In genomic region chr11:19829109-19829790, GRCh38 we compare ENCODE assay signal across 17 cellular contexts.
A peak's percentile ranks its signal among the peaks of the same experiment; 100 is the strongest.
DNase-seq lines count a peak whose midpoint lies in the region; ATAC-seq and TF ChIP-seq lines count a peak whose summit lies in the region.
"Had no signal": no experiment of that assay in that cellular context is flagged by ENCODE, and none has a peak within 500 bp of the region (broad histone marks: within the 10 kb centered on the region; RNA-seq: fewer than 3 reads in every experiment).

No MANE protein-coding gene starts in this region.

- ATAC-seq in upper lobe of right lung (peak; percentile 52), natural killer cell (no peak)
- ATAC-seq: activated CD4-positive, CD25-positive, alpha-beta regulatory T cell treated with anti-CD3 and anti-CD28 coated beads, Interleukin-2, amount 50 U/mL, for 24 hours; Panc1; T-cell had no signal

- H3K4me2 ChIP-seq in hepatocyte, result no peak overlapping the region

- H3K36me3 ChIP-seq in hepatocyte (replicated peaks; ENCODE audit: insufficient read depth, low read depth) (no peaks in the 10 kb centered on the region), upper lobe of right lung (peaks cover 3% of the 10 kb centered on the region)

- intact Hi-C loops in upper lobe of right lung (cut with DNase I) (no loop called here), natural killer cell (cut with micrococcal nuclease) (no loop called here)

- H3K4me3 Mint-ChIP-seq in natural killer cell, result no peak overlapping the region
- H3K4me3 Mint-ChIP-seq: CD4-positive, alpha-beta T cell; memory B cell; T-cell had no signal

- peaks cover 0 to 8% of the 10 kb centered on the region in 2 donors for H3K27me3 Mint-ChIP-seq in natural killer cell (ENCODE audit: low read depth in 2 of 2)
- H3K27me3 Mint-ChIP-seq: CD4-positive, alpha-beta T cell had no signal

- H3K4me1 ChIP-seq in hepatocyte (ENCODE audit: insufficient read depth), result peaks cover 21% of the 10 kb centered on the region
- no peaks in the 10 kb centered on the region for H3K4me1 ChIP-seq in upper lobe of right lung
- H3K4me1 ChIP-seq: spleen had no signal

- H3K9me2 ChIP-seq in hepatocyte (replicated peaks; ENCODE audit: insufficient read depth), result no peaks in the 10 kb centered on the region

- 26% methylated on average over 6 of the region's 6 CpGs for whole genome bisulfite sequencing in hepatocyte (ENCODE audit: low lambda C conversion rate, missing lambda C conversion rate)

- H3K27ac ChIP-seq in RWPE1 (no peak overlapping the region), hepatocyte (peak overlapping the region; percentile 31), upper lobe of right lung (no peak overlapping the region)
- H3K27ac ChIP-seq: esophagus muscularis mucosa, GM23248, spleen had no signal

- no peaks in the 10 kb centered on the region for H3K9me3 ChIP-seq in hepatocyte (ENCODE audit: low read depth)
- no peaks in the 10 kb centered on the region for H3K9me3 ChIP-seq in upper lobe of right lung

- peaks cover 3% of the 10 kb centered on the region for H4K20me1 ChIP-seq in hepatocyte (ENCODE audit: insufficient read depth, poor library complexity, severe bottlenecking)

- POLR2A ChIA-PET in RWPE1 (lab: Yijun Ruan, JAX; ENCODE audit: low non-redundant PET), result no interaction called here

- no peak overlapping the region for H2AFZ ChIP-seq in hepatocyte
- H2AFZ ChIP-seq: GM23248 had no signal

- TF ChIP-seq CTCF in RWPE1 (conservative IDR thresholded peaks at IDR 0.05; ENCODE audit: low read depth) (no peak), hepatocyte (IDR thresholded peaks at IDR 0.05; ENCODE audit: poor library complexity) (no peak), upper lobe of right lung (IDR thresholded peaks at IDR 0.05) (no peak), natural killer cell (IDR thresholded peaks at IDR 0.05) (no peak)

- DNase-seq in NCI-H748 (lab: John Stamatoyannopoulos, UW; ENCODE audit: unreplicated experiment) (peak; percentile 9), NCI-H748 treated with DMSO at 0.1 percent for 48 hours (lab: John Stamatoyannopoulos, UW) (no peak), RWPE1 (ENCODE audit: low spot score) (peak; percentile 31), hepatocyte (ENCODE audit: low spot score) (peak; percentile 25), upper lobe of right lung (no peak), SW 1271 (lab: John Stamatoyannopoulos, UW) (no peak), NCI-H1092 treated with DMSO at 0.1 percent for 48 hours (lab: John Stamatoyannopoulos, UW) (no peak), natural killer cell (no peak)
- DNase-seq: activated T-cell treated with anti-CD3 and anti-CD28 coated beads for 4 hours; CD4-positive, alpha-beta T cell; GM23248; spleen; T-cell had no signal

- H3K4me3 ChIP-seq in hepatocyte (no peak overlapping the region), upper lobe of right lung (no peak overlapping the region)
- H3K4me3 ChIP-seq: esophagus muscularis mucosa, GM23248, spleen had no signal

- CTCF ChIA-PET in RWPE1 (lab: Yijun Ruan, JAX), result no interaction called here

- H3K27ac Mint-ChIP-seq in natural killer cell, result no peak overlapping the region
- H3K27ac Mint-ChIP-seq: CD4-positive, alpha-beta T cell; memory B cell; T-cell had no signal

- no peaks in the 10 kb centered on the region for H3K4me1 Mint-ChIP-seq in natural killer cell
- H3K4me1 Mint-ChIP-seq: memory B cell, T-cell had no signal

- peaks cover 48% of the 10 kb centered on the region for H3K79me2 ChIP-seq in hepatocyte

- H3K9me3 Mint-ChIP-seq in natural killer cell, result no peaks in the 10 kb centered on the region
- H3K9me3 Mint-ChIP-seq: CD4-positive, alpha-beta T cell had no signal

- no peaks in the 10 kb centered on the region for H3K27me3 ChIP-seq in hepatocyte
- H3K27me3 ChIP-seq in upper lobe of right lung, result no peaks in the 10 kb centered on the region
- H3K27me3 ChIP-seq: esophagus muscularis mucosa, spleen had no signal

- H3K36me3 Mint-ChIP-seq in natural killer cell, result no peaks in the 10 kb centered on the region
- H3K36me3 Mint-ChIP-seq: memory B cell, T-cell had no signal

Comparison
In these comparisons a context has a peak if more than half of its experiments do, and no peak if none do; other contexts are left out.
1. DNase-seq: peak in NCI-H748 (single experiment), RWPE1 (single experiment) and hepatocyte (single experiment); none in NCI-H748 treated with DMSO at 0.1 percent for 48 hours (single experiment), upper lobe of right lung (single experiment), SW 1271 (0 of 2), NCI-H1092 treated with DMSO at 0.1 percent for 48 hours (single experiment) and natural killer cell (single experiment).